ENCODE assay signal across 10 cellular contexts in the genomic region with DNA sequence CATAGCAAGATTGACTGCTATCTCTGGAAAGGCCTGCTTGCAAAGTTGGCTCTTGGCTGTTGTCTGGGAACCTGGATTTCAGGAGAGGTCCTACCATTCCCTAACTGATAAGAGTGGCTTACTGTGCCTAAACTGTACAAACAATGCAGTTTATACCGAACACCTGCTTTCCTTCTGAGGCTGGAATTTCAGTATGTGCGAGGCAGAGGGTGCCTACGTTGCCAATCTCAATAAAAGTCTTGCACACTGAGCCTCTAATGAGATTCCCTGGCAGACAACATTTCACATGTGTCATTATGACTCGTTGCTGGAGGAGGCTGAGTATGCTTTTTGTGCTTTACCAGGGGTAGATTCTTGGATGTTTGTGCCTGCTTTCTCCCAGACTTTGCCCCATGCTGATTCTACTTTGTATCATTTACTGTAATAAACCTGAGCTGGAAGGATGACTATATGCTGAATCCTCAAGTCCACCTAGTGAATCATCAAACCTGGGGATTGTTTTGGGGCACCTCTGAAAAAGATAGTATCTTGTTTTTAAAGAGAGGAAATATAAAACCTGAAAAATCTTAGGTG. TPM values are rescaled to one million over a fixed set of nuclear protein-coding genes. Genes with fewer than 3 reads are reported as not detected.
DNase-seq lines count a peak whose midpoint lies in the region; ATAC-seq and TF ChIP-seq lines count a peak whose summit lies in the region.
"Had no signal": no experiment of that assay in that cellular context is flagged by ENCODE, and none has a peak within 500 bp of the region (broad histone marks: within the 10 kb centered on the region; RNA-seq: fewer than 3 reads in every experiment).

No MANE protein-coding gene starts in this region.

- no peaks in the 10 kb centered on the region for H3K27me3 ChIP-seq in HCT116 (ENCODE audit: insufficient read depth, low read length)
- H3K27me3 ChIP-seq: tibial artery had no signal

- no peaks in the 10 kb centered on the region for H4K20me1 ChIP-seq in HCT116 (ENCODE audit: insufficient read depth)

- POLR2A ChIA-PET in HCT116 (lab: Charles Lee): no interaction called here

- no peaks in the 10 kb centered on the region for H3K9me3 ChIP-seq in HCT116 (ENCODE audit: control insufficient read depth in 1 of 2, insufficient read depth in 1 of 2, low read depth in 1 of 2, low read length in 2 of 2)
- H3K9me3 ChIP-seq: tibial artery had no signal

- TF ChIP-seq CTCF in AG09309 (IDR thresholded peaks at IDR 0.05; ENCODE audit: control insufficient read depth, insufficient read depth, low read depth, low read length, missing control alignments) (no peak), HCT116 (IDR thresholded peaks at IDR 0.05 in 2 of 3, conservative IDR thresholded peaks at IDR 0.05 in 1 of 3; ENCODE audit: borderline replicate concordance in 1 of 3, insufficient read depth in 1 of 3, low read depth in 2 of 3, low read length in 2 of 3) (no peak)

- DNase-seq in AG09309 (ENCODE audit: low read depth): peak; percentile 29
- DNase-seq in HCT116 (ENCODE audit: low read depth, low spot score): peak; percentile 79
- DNase-seq in T1000 (lab: John Stamatoyannopoulos, UW): peak; percentile 12
- peak; percentile 41 for DNase-seq in iris pigment epithelial cell (ENCODE audit: low read depth)
- no peak for DNase-seq in hepatic stellate cell (ENCODE audit: low spot score)
- DNase-seq in AML-193 (lab: John Stamatoyannopoulos, UW): no peak
- DNase-seq in GM19238 (ENCODE audit: insufficient read length, low spot score): no peak
- DNase-seq in hippocampal formation (lab: John Stamatoyannopoulos, UW): no peak
- DNase-seq: activated effector memory CD4-positive, alpha-beta T cell treated with anti-CD3 and anti-CD28 coated beads, Interleukin-2, amount 50 U/mL, for 16 hours; tibial artery had no signal

- peak overlapping the region; percentile 23 for H3K9ac ChIP-seq in HCT116 (ENCODE audit: low read length)

- H3K4me3 ChIP-seq in AG09309 (ENCODE audit: control insufficient read depth, low read depth, low read length) (no peak overlapping the region), HCT116 (replicated peaks in 1 of 2; ENCODE audit: low read depth in 1 of 2, low read length in 2 of 2) (peak overlapping the region in 1 of 2 experiments; percentile 16; a peak in 1 of 4 replicates)
- H3K4me3 ChIP-seq: tibial artery had no signal

- no peak for TF ChIP-seq POLR2A in HCT116 (IDR thresholded peaks at IDR 0.05; ENCODE audit: borderline replicate concordance, extremely low read depth, insufficient read depth, insufficient read length)

- H2AFZ ChIP-seq in HCT116 (ENCODE audit: low read depth, low read length, poor library complexity, severe bottlenecking): no peak overlapping the region

- H3K4me2 ChIP-seq in HCT116 (ENCODE audit: low read length): peak overlapping the region; percentile 65

- CTCF ChIA-PET in HCT116 (lab: Charles Lee): no interaction called here

- peak overlapping the region; percentile 25; the same call in 1 of the 2 replicates for H3K27ac ChIP-seq in HCT116 (ENCODE audit: low read depth, low read length)
- H3K27ac ChIP-seq: tibial artery had no signal

- BruUV-seq in HCT116 (replicated peaks; lab: Mats Ljungman, UMichigan): no TSS peak

- intact Hi-C loops in HCT116 (cut with micrococcal nuclease): no loop called here

- H3K79me2 ChIP-seq in HCT116 (ENCODE audit: insufficient read depth, low read length): no peaks in the 10 kb centered on the region

- peak; percentile 18; the same call in 1 of the 2 replicates for TF ChIP-seq RAD21 in HCT116 (IDR thresholded peaks at IDR 0.05; ENCODE audit: low read depth)

- ATAC-seq in HCT116: peak; percentile 80

- peaks cover 0 to 26% of the 10 kb centered on the region in 2 experiments; a peak in 2 of 4 replicates for H3K4me1 ChIP-seq in HCT116 (ENCODE audit: control insufficient read depth in 1 of 2, insufficient read depth in 2 of 2, low read length in 2 of 2)
- H3K4me1 ChIP-seq: tibial artery had no signal

- H3K36me3 ChIP-seq in HCT116 (ENCODE audit: control insufficient read depth in 1 of 2, insufficient read depth in 2 of 2, low read length in 2 of 2): no peaks in the 10 kb centered on the region

- no peaks in the 10 kb centered on the region; the same call in 1 of the 2 replicates for H3K9me2 ChIP-seq in HCT116 (ENCODE audit: insufficient read depth)

- RAD21 ChIA-PET in HCT116 (lab: Charles Lee; ENCODE audit: low non-redundant PET in 1 of 2, low total read pairs in 2 of 2, uncharacterized antibody in 2 of 2, unreplicated experiment in 2 of 2): no interaction called here

TF ChIP-seq in HCT116, 20 proteins besides CTCF, POLR2A, EP300 and RAD21:
- TF ChIP-seq EZH2phosphoT487 (IDR thresholded peaks at IDR 0.05; ENCODE audit: borderline replicate concordance) (no peak), ZFX (IDR thresholded peaks at IDR 0.05) (no peak), EZH2 (IDR thresholded peaks at IDR 0.05) (no peak), ELF1 (IDR thresholded peaks at IDR 0.05; ENCODE audit: borderline replicate concordance, low read depth) (no peak), POLR2AphosphoS5 (IDR thresholded peaks at IDR 0.05; ENCODE audit: low read depth, low read length) (no peak), ZNF274 (IDR thresholded peaks at IDR 0.05; ENCODE audit: low read depth, low read length) (no peak), CEBPB (IDR thresholded peaks at IDR 0.05; ENCODE audit: low read depth) (peak; percentile 41), YY1 (IDR thresholded peaks at IDR 0.05; ENCODE audit: extremely low read depth, insufficient replicate concordance, low read depth, low read length) (no peak), SIN3A (IDR thresholded peaks at IDR 0.05; ENCODE audit: low read depth) (no peak), FOSL1 (IDR thresholded peaks at IDR 0.05; ENCODE audit: low read depth) (peak; percentile 97), JUND (IDR thresholded peaks at IDR 0.05) (peak; percentile 87), CBX3 (IDR thresholded peaks at IDR 0.05; ENCODE audit: low read depth) (no peak; the same call in 1 of the 2 replicates), EGR1 (IDR thresholded peaks at IDR 0.05; ENCODE audit: low read depth) (no peak), TCF7L2 (IDR thresholded peaks at IDR 0.05; ENCODE audit: borderline replicate concordance, extremely low read depth, insufficient read depth, insufficient read length) (no peak), SRF (IDR thresholded peaks at IDR 0.05; ENCODE audit: low read depth) (peak; percentile 59; the same call in 1 of the 2 replicates), SP1 (IDR thresholded peaks at IDR 0.05; ENCODE audit: low read depth) (peak; percentile 78)
- TF ChIP-seq, protein P1, sequence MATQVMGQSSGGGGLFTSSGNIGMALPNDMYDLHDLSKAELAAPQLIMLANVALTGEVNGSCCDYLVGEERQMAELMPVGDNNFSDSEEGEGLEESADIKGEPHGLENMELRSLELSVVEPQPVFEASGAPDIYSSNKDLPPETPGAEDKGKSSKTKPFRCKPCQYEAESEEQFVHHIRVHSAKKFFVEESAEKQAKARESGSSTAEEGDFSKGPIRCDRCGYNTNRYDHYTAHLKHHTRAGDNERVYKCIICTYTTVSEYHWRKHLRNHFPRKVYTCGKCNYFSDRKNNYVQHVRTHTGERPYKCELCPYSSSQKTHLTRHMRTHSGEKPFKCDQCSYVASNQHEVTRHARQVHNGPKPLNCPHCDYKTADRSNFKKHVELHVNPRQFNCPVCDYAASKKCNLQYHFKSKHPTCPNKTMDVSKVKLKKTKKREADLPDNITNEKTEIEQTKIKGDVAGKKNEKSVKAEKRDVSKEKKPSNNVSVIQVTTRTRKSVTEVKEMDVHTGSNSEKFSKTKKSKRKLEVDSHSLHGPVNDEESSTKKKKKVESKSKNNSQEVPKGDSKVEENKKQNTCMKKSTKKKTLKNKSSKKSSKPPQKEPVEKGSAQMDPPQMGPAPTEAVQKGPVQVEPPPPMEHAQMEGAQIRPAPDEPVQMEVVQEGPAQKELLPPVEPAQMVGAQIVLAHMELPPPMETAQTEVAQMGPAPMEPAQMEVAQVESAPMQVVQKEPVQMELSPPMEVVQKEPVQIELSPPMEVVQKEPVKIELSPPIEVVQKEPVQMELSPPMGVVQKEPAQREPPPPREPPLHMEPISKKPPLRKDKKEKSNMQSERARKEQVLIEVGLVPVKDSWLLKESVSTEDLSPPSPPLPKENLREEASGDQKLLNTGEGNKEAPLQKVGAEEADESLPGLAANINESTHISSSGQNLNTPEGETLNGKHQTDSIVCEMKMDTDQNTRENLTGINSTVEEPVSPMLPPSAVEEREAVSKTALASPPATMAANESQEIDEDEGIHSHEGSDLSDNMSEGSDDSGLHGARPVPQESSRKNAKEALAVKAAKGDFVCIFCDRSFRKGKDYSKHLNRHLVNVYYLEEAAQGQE (IDR thresholded peaks at IDR 0.05; ENCODE audit: low read depth): no peak
- TF ChIP-seq, protein P2, sequence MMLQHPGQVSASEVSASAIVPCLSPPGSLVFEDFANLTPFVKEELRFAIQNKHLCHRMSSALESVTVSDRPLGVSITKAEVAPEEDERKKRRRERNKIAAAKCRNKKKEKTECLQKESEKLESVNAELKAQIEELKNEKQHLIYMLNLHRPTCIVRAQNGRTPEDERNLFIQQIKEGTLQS (IDR thresholded peaks at IDR 0.05): no peak
- TF ChIP-seq, protein P3, sequence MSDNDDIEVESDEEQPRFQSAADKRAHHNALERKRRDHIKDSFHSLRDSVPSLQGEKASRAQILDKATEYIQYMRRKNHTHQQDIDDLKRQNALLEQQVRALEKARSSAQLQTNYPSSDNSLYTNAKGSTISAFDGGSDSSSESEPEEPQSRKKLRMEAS (IDR thresholded peaks at IDR 0.05): peak; percentile 70
- TF ChIP-seq, protein P4, sequence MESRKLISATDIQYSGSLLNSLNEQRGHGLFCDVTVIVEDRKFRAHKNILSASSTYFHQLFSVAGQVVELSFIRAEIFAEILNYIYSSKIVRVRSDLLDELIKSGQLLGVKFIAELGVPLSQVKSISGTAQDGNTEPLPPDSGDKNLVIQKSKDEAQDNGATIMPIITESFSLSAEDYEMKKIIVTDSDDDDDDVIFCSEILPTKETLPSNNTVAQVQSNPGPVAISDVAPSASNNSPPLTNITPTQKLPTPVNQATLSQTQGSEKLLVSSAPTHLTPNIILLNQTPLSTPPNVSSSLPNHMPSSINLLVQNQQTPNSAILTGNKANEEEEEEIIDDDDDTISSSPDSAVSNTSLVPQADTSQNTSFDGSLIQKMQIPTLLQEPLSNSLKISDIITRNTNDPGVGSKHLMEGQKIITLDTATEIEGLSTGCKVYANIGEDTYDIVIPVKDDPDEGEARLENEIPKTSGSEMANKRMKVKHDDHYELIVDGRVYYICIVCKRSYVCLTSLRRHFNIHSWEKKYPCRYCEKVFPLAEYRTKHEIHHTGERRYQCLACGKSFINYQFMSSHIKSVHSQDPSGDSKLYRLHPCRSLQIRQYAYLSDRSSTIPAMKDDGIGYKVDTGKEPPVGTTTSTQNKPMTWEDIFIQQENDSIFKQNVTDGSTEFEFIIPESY (IDR thresholded peaks at IDR 0.05; ENCODE audit: extremely low read depth, insufficient replicate concordance, low read length): no peak

RNA-seq across cellular contexts. Expression of a gene that starts 58.9 kb away (rescaled TPM):
- 10.6 TPM for total RNA-seq in HCT116 (2021; ENCODE audit: unreplicated experiment)
- 7.0 and 8.4 TPM in 2 replicates for polyA plus RNA-seq in HCT116 (2012)

Comparison
In these comparisons a context has a peak if more than half of its experiments do, and no peak if none do; other contexts are left out.
1. DNase-seq: peak in AG09309 (single experiment), HCT116 (single experiment), T1000 (single experiment) and iris pigment epithelial cell (single experiment); none in hepatic stellate cell (single experiment), AML-193 (0 of 2), GM19238 (single experiment) and hippocampal formation (0 of 2).